ENCODE assay signal across 8 cellular contexts in the genomic region with DNA sequence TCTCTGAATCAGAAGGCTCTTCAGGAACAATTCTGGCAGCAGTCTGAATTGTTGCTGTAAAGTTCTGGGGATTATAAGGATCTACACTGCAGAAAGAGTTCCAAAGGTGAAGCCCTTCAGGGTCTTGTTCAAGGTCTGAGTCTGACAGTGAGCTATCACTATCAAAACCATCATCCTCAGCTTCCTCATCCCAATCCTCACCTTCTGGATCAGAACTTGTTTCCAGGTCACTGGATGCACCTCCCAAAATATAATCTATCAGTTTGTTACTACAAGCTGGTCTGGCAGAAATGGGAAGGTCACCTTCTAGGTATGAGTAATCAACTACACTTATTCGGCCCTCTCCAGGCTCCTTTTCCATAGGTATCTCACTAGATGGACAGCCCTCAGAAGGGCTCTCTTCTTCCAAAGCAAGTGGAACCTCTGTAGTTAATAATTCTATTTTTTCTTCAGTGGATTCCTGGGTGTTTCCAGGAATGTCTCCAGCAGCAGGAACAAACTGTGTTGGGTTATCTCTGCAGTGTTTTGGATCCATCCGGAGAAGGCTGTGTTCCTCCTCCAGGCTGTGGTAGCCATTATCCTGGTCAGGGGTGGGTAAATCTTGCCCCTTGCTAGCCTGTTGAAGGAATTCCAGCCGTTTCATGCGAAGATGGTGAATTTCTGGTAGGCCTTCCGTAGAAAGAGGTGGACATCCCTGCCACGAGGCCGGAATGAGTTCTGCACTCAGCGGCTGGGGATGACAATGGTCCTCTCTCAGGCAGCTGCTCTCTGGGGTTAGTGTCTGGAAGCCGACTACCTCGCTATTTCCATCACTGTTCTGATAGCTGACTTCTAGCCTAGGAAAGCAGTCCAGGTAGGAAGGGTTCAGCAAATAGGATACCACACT. TPM values are rescaled to one million over a fixed set of nuclear protein-coding genes. Genes with fewer than 3 reads are reported as not detected.
DNase-seq lines count a peak whose midpoint lies in the region; ATAC-seq and TF ChIP-seq lines count a peak whose summit lies in the region.

No MANE protein-coding gene starts in this region.

- no peak for TF ChIP-seq POLR2A in sigmoid colon (IDR thresholded peaks at IDR 0.05)

- H3K9me3 ChIP-seq in GM23248 (ENCODE audit: low read depth): no peaks in the 10 kb centered on the region
- no peaks in the 10 kb centered on the region for H3K9me3 ChIP-seq in sigmoid colon

- peaks cover 46% of the 10 kb centered on the region for H4K20me1 ChIP-seq in GM23248 (ENCODE audit: insufficient read depth)

- no peaks in the 10 kb centered on the region for H3K9me2 ChIP-seq in GM23248 (ENCODE audit: insufficient read depth)

- POLR2A ChIA-PET in GM10248 (lab: Yijun Ruan, JAX): interaction anchor here (0.9 to 1.8 kb wide), 2 partner anchors 10 to 11 kb away, joined by 4 to 5 read pairs; no protein-coding TSS in a partner anchor

- intact Hi-C loops in sigmoid colon (cut with DNase I) (loop anchor here (5.0 kb wide), 1 partner anchor 1133 kb away; no protein-coding TSS in a partner anchor), posterior cingulate gyrus (cut with DNase I) (no loop called here)

- H3K4me1 ChIP-seq in GM23248 (ENCODE audit: insufficient read depth) (peaks cover 16% of the 10 kb centered on the region), sigmoid colon (peaks cover 0 to 51% (median 31%) of the 10 kb centered on the region in 4 donors)

- H3K27ac ChIP-seq in GM23248 (peak overlapping the region; percentile 98), sigmoid colon (peak overlapping the region; percentile 96 to 100 (median 99))

- DNase-seq in GM23248: peak; percentile 42
- no peak for DNase-seq in fibroblast of pulmonary artery (ENCODE audit: low read depth)
- no peak for DNase-seq in sigmoid colon
- no peak for DNase-seq in posterior cingulate gyrus
- no peak for DNase-seq in A172 (ENCODE audit: low spot score)
- DNase-seq in GM10248 (ENCODE audit: extremely low spot score): no peak
- DNase-seq in OCI-M1 (lab: John Stamatoyannopoulos, UW): no peak

- H3K9ac ChIP-seq in GM23248: peak overlapping the region; percentile 99

- TF ChIP-seq CTCF in fibroblast of pulmonary artery (IDR thresholded peaks at IDR 0.05; ENCODE audit: low read length, missing control alignments) (no peak), sigmoid colon (IDR thresholded peaks at IDR 0.05) (no peak), GM10248 (IDR thresholded peaks at IDR 0.05; ENCODE audit: control extremely low read depth, extremely low read depth, low read depth, missing control alignments) (no peak)

- H3K36me3 ChIP-seq in GM23248 (ENCODE audit: low read depth): peaks cover 32% of the 10 kb centered on the region
- peaks cover 0 to 15% (median under 1%) of the 10 kb centered on the region in 4 donors for H3K36me3 ChIP-seq in sigmoid colon

- peak; percentile 1; the same call in 2 of the 3 replicates for ATAC-seq in SK-N-SH treated with all-trans-retinoic acid at 6 μM for 48 hours

- in situ Hi-C loops in GM23248 (cut with MboI): no loop called here

- 0 to 4% methylated on average over 10 of the region's 10 CpGs for WGBS in GM23248 (ENCODE audit: low coverage in 1 of 2, low lambda C conversion rate in 2 of 2, missing lambda C conversion rate in 2 of 2), 2 experiments
- 0 to 1% methylated on average over 10 of the region's 10 CpGs for WGBS in sigmoid colon, 2 donors

- H3K4me3 ChIP-seq in GM23248 (peak overlapping the region; percentile 99), fibroblast of pulmonary artery (replicated peaks; ENCODE audit: low read depth, low read length) (peak overlapping the region; percentile 98), sigmoid colon (peak overlapping the region; percentile 69 to 97 (median 92))

- CTCF ChIA-PET in GM10248 (lab: Yijun Ruan, JAX): interaction anchor here (1.0 to 5.7 kb wide), 6 partner anchors 9 to 397 kb away, joined by 3 to 88 read pairs (median 6); no protein-coding TSS in a partner anchor

- H3K27me3 ChIP-seq in GM23248 (replicated peaks; ENCODE audit: insufficient read depth): no peaks in the 10 kb centered on the region
- H3K27me3 ChIP-seq in sigmoid colon: no peaks in the 10 kb centered on the region

- peaks cover 50% of the 10 kb centered on the region for H3F3A ChIP-seq in GM23248 (ENCODE audit: insufficient read depth)

- no peak for TF ChIP-seq EP300 in sigmoid colon (IDR thresholded peaks at IDR 0.05)

- H2AFZ ChIP-seq in GM23248: no peak overlapping the region

- H3K79me2 ChIP-seq in GM23248 (ENCODE audit: insufficient read depth): peaks cover 70% of the 10 kb centered on the region

- peak overlapping the region; percentile 92 for H3K4me2 ChIP-seq in GM23248 (ENCODE audit: unreplicated experiment)

TF ChIP-seq in SK-N-SH treated with all-trans-retinoic acid at 6 μM for 48 hours, 23 proteins besides CTCF, POLR2A, EP300 and RAD21:
- no peak for TF ChIP-seq TOX (CRISPR knock-in tag; IDR thresholded peaks at IDR 0.05; ENCODE audit: borderline replicate concordance)
- TF ChIP-seq, protein P1, sequence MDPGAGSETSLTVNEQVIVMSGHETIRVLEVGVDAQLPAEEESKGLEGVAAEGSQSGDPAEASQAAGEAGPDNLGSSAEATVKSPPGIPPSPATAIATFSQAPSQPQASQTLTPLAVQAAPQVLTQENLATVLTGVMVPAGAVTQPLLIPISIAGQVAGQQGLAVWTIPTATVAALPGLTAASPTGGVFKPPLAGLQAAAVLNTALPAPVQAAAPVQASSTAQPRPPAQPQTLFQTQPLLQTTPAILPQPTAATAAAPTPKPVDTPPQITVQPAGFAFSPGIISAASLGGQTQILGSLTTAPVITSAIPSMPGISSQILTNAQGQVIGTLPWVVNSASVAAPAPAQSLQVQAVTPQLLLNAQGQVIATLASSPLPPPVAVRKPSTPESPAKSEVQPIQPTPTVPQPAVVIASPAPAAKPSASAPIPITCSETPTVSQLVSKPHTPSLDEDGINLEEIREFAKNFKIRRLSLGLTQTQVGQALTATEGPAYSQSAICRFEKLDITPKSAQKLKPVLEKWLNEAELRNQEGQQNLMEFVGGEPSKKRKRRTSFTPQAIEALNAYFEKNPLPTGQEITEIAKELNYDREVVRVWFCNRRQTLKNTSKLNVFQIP (CRISPR knock-in tag; IDR thresholded peaks at IDR 0.05; ENCODE audit: borderline replicate concordance, low read depth): no peak

RNA-seq across cellular contexts. Expression of gene PPP1R15B, which starts 1.5 kb away (rescaled TPM):
- 27.6 and 28.4 TPM in 2 replicates for total RNA-seq in GM23248 (2014; rRNA removed; shearing (Covaris generic))
- 14.5 and 15.4 TPM in 2 replicates for polyA plus RNA-seq in GM23248 (2016; fragmentation: Nextera tagmentation; extraction: Ambion mirVana)
- total RNA-seq in sigmoid colon: 10 to 100 TPM; 40.0 to 44.7 (median 42.9) TPM
- polyA plus RNA-seq in sigmoid colon: 10 to 100 TPM in 1 of 3 donors, 1 to 10 TPM in 2; 9.0 to 31.3 (median 9.5) TPM
- 27.8 and 34.5 TPM in 2 replicates for total RNA-seq in A172 (2014; rRNA removed; shearing (Covaris generic))

RNA-seq across cellular contexts. Expression of gene PLEKHA6, which starts 50.4 kb away (rescaled TPM):
- 7.3 and 8.3 TPM in 2 replicates for total RNA-seq in GM23248 (2014; rRNA removed; shearing (Covaris generic))
- polyA plus RNA-seq in GM23248 (2016; fragmentation: Nextera tagmentation; extraction: Ambion mirVana): 4.5 and 5.5 TPM in 2 replicates
- 10 to 100 TPM in 1 of 4 donors, 1 to 10 TPM in 3; 5.6 to 15.0 (median 8.5) TPM for total RNA-seq in sigmoid colon
- 10 to 100 TPM; 22.2 to 58.7 (median 40.5) TPM for polyA plus RNA-seq in sigmoid colon
- 0.02 and 0.17 TPM in 2 replicates for total RNA-seq in A172 (2014; rRNA removed; shearing (Covaris generic))
